Comparison of ENCODE assay signal across 14 cellular contexts in the genomic region with DNA sequence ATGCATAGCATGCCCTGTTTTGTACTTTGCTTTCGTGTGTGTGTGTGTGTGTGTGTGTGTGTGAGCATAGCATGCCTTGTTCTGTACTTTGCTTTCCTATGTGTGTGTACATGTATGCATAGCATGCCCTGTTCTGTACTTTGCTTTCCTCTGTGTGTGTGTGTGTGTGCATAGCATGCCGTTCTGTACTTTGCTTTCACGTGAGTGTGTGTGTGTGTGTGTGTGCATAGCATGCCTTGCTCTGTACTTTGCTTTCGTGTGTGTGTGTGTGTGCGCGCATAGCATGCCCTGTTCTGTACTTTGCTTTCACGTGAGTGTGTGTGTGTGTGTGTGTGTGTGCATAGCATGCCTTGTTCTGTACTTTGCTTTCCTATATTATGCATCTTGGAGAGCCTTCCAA. TPM values are rescaled to one million over a fixed set of nuclear protein-coding genes. Genes with fewer than 3 reads are reported as not detected.
A peak's percentile ranks its signal among the peaks of the same experiment; 100 is the strongest.
DNase-seq lines count a peak whose midpoint lies in the region; ATAC-seq, FAIRE-seq and TF ChIP-seq lines count a peak whose summit lies in the region.
"Had no signal": no experiment of that assay in that cellular context is flagged by ENCODE, and none has a peak within 500 bp of the region (broad histone marks: within the 10 kb centered on the region; RNA-seq: fewer than 3 reads in every experiment).

No MANE protein-coding gene starts in this region.

- no peak overlapping the region for H3T11ph ChIP-seq in H9 (ENCODE audit: low read length)

- no peak overlapping the region for H3K27ac Mint-ChIP-seq in H9
- H3K27ac Mint-ChIP-seq: CD14-positive monocyte had no signal

- H4K5ac ChIP-seq in H9 (ENCODE audit: insufficient read length, low read depth, low read length): no peak overlapping the region

- H3K9ac ChIP-seq in H9 (ENCODE audit: extremely low read depth, insufficient read length, low read length): no peak overlapping the region

- no peaks in the 10 kb centered on the region for H3K4me1 ChIP-seq in H9 (ENCODE audit: insufficient read depth, low read length)
- no peaks in the 10 kb centered on the region for H3K4me1 ChIP-seq in mucosa of descending colon (ENCODE audit: low read depth)
- H3K4me1 ChIP-seq in body of pancreas: no peaks in the 10 kb centered on the region

- H3K9me3 Mint-ChIP-seq in H9: no peaks in the 10 kb centered on the region
- H3K9me3 Mint-ChIP-seq: CD14-positive monocyte; CD4-positive, alpha-beta memory T cell had no signal

- DNase-seq in H9: no peak
- DNase-seq in bronchial epithelial cell (ENCODE audit: low read depth): no peak
- DNase-seq in mucosa of descending colon: no peak
- no peak for DNase-seq in urothelium cell line (ENCODE audit: low spot score)
- no peak for DNase-seq in activated gamma-delta T cell (lab: John Stamatoyannopoulos, UW)
- DNase-seq in body of pancreas: no peak
- DNase-seq in activated CD8-positive, alpha-beta memory T cell treated with anti-CD3 and anti-CD28 coated beads for 24 hours: no peak
- DNase-seq: AML-193; CD4-positive, alpha-beta memory T cell; DMS79 treated with DMSO at 0.1 percent for 48 hours; GF-D8; GOT3; H7 had no signal

- H2BK5ac ChIP-seq in H9 (ENCODE audit: insufficient read length, low read length): no peak overlapping the region

- H3K4ac ChIP-seq in H9 (ENCODE audit: low read depth, low read length): no peak overlapping the region

- TF ChIP-seq CTCF in H9 (conservative IDR thresholded peaks at IDR 0.05) (no peak), bronchial epithelial cell (IDR thresholded peaks at IDR 0.05; ENCODE audit: insufficient read depth, low read length, severe bottlenecking) (no peak), mucosa of descending colon (IDR thresholded peaks at IDR 0.05) (no peak), body of pancreas (IDR thresholded peaks at IDR 0.05) (no peak)

- intact Hi-C loops in mucosa of descending colon (cut with DNase I, micrococcal nuclease): no loop called here
- intact Hi-C loops in body of pancreas (cut with DNase I): no loop called here

- H3K27me3 ChIP-seq in H9 (ENCODE audit: insufficient read depth, low read length) (no peaks in the 10 kb centered on the region), bronchial epithelial cell (ENCODE audit: control insufficient read depth, insufficient read depth, low read length) (no peaks in the 10 kb centered on the region), body of pancreas (no peaks in the 10 kb centered on the region)

- ATAC-seq in mucosa of descending colon (peak; percentile 14), body of pancreas (no peak)

- H2BK15ac ChIP-seq in H9 (ENCODE audit: low read depth, low read length): no peak overlapping the region

- no CpG with 5 or more reads among the region's 7 CpGs for WGBS in H9 (ENCODE audit: extremely low coverage, insufficient read length, low lambda C conversion rate)
- WGBS in body of pancreas, 2 donors: 60 to 65% methylated on average over 7 of the region's 7 CpGs

- no peak overlapping the region for H2BK12ac ChIP-seq in H9 (ENCODE audit: insufficient read length, low read depth, low read length)

- no peak overlapping the region for H3K14ac ChIP-seq in H9 (ENCODE audit: insufficient read depth, low read length)

- no peaks in the 10 kb centered on the region for H3K36me3 Mint-ChIP-seq in H9 (ENCODE audit: insufficient read depth in 1 of 3, low read depth in 3 of 3)
- H3K36me3 Mint-ChIP-seq: CD4-positive, alpha-beta memory T cell had no signal

- H3K4me3 Mint-ChIP-seq in H9: no peak overlapping the region
- H3K4me3 Mint-ChIP-seq: CD14-positive monocyte; CD4-positive, alpha-beta memory T cell had no signal

- peak; percentile 73 for FAIRE-seq in bronchial epithelial cell (lab: Jason Lieb, UNC)
- FAIRE-seq in urothelium cell line (lab: Jason Lieb, UNC): peak; percentile 67

- no peak overlapping the region for H3K18ac ChIP-seq in H9 (ENCODE audit: insufficient read length, low read depth, low read length)

- H3K9me3 ChIP-seq in H9 (ENCODE audit: control insufficient read depth, low read depth, low read length): no peaks in the 10 kb centered on the region
- no peaks in the 10 kb centered on the region for H3K9me3 ChIP-seq in mucosa of descending colon
- H3K9me3 ChIP-seq in body of pancreas: no peaks in the 10 kb centered on the region

- peaks cover 3% of the 10 kb centered on the region for H3K27me3 Mint-ChIP-seq in H9 (ENCODE audit: low read depth)
- H3K27me3 Mint-ChIP-seq: CD4-positive, alpha-beta memory T cell had no signal

- H3K56ac ChIP-seq in H9 (ENCODE audit: insufficient read length, low read depth, low read length): no peak overlapping the region

- H3K36me3 ChIP-seq in bronchial epithelial cell (ENCODE audit: control insufficient read depth, insufficient read depth, low read length): no peaks in the 10 kb centered on the region
- no peaks in the 10 kb centered on the region for H3K36me3 ChIP-seq in mucosa of descending colon (ENCODE audit: low read depth)
- no peaks in the 10 kb centered on the region for H3K36me3 ChIP-seq in body of pancreas (replicated peaks in 1 of 2; ENCODE audit: insufficient read depth in 1 of 2, low read depth in 2 of 2)

- H3K4me3 ChIP-seq in bronchial epithelial cell (ENCODE audit: low read depth, low read length) (no peak overlapping the region), mucosa of descending colon (no peak overlapping the region), body of pancreas (no peak overlapping the region)

- TF ChIP-seq POLR2A in body of pancreas (IDR thresholded peaks at IDR 0.05): no peak

- H2BK20ac ChIP-seq in H9 (ENCODE audit: low read depth, low read length, poor library complexity, severe bottlenecking): no peak overlapping the region

- H3K23ac ChIP-seq in H9 (ENCODE audit: insufficient read length, low read depth, low read length): no peak overlapping the region

- no peaks in the 10 kb centered on the region for H3K23me2 ChIP-seq in H9 (ENCODE audit: insufficient read length, low read depth, low read length, poor library complexity, severe bottlenecking)

- peaks cover 0 to 3% of the 10 kb centered on the region in 2 experiments; a peak in 2 of 4 replicates for H3K4me1 Mint-ChIP-seq in H9
- H3K4me1 Mint-ChIP-seq: CD14-positive monocyte; CD4-positive, alpha-beta memory T cell had no signal

- no peak overlapping the region for H3K4me2 ChIP-seq in H9 (ENCODE audit: insufficient read depth, insufficient read length, low read length)

- no peak overlapping the region for H2AFZ ChIP-seq in H9 (ENCODE audit: low read length)

- H2BK120ac ChIP-seq in H9 (ENCODE audit: low read depth, low read length, poor library complexity, severe bottlenecking): no peak overlapping the region

- no peak overlapping the region for H3K27ac ChIP-seq in H9 (ENCODE audit: insufficient read length, low read depth, low read length)
- no peak overlapping the region for H3K27ac ChIP-seq in body of pancreas

- H4K8ac ChIP-seq in H9 (replicated peaks; ENCODE audit: insufficient read length, low read depth, low read length): peak overlapping the region; percentile 1

- H3K79me1 ChIP-seq in H9 (ENCODE audit: insufficient read depth, low read depth, low read length, poor library complexity, severe bottlenecking): no peaks in the 10 kb centered on the region

- H4K20me1 ChIP-seq in H9 (ENCODE audit: control insufficient read depth, insufficient read depth, insufficient read length): no peaks in the 10 kb centered on the region

- no peak overlapping the region for H4K91ac ChIP-seq in H9 (ENCODE audit: insufficient read length, low read depth, low read length)

- no peaks in the 10 kb centered on the region for H3K79me2 ChIP-seq in H9 (ENCODE audit: insufficient read depth, low read length)

- H2AK5ac ChIP-seq in H9 (ENCODE audit: insufficient read length, low read length): no peak overlapping the region

RNA-seq across cellular contexts. Expression of a gene that starts 27.4 kb away (rescaled TPM):
- total RNA-seq in H9 (2021): 0.31 and 0.68 TPM in 2 replicates
- under 0.01 and 0.13 TPM in 2 replicates for total RNA-seq in bronchial epithelial cell
- total RNA-seq in mucosa of descending colon: 1 to 10 TPM; 1.0 to 3.3 (median 1.4) TPM
- total RNA-seq in body of pancreas: 1 to 10 TPM; 2.9 to 6.9 TPM

RNA-seq across cellular contexts. Expression of a gene that starts 27.8 kb away (rescaled TPM):
- total RNA-seq in H9 (2021): 4.6 and 5.1 TPM in 2 replicates
- 12.4 and 17.8 TPM in 2 replicates for total RNA-seq in bronchial epithelial cell
- 100 to 1,000 TPM in 1 of 3 donors, 10 to 100 TPM in 2; 67.8 to 101 (median 87.7) TPM for total RNA-seq in mucosa of descending colon
- 10 to 100 TPM; 35.9 to 55.8 TPM for total RNA-seq in body of pancreas

RNA-seq across cellular contexts. Expression of a gene that starts 38.9 kb away (rescaled TPM):
- total RNA-seq in H9 (2021): 20.2 and 21.4 TPM in 2 replicates
- total RNA-seq in bronchial epithelial cell: 11.3 and 11.5 TPM in 2 replicates
- 10 to 100 TPM; 26.0 to 33.9 (median 27.2) TPM for total RNA-seq in mucosa of descending colon
- 10 to 100 TPM; 10.9 to 34.3 TPM for total RNA-seq in body of pancreas

RNA-seq across cellular contexts. Expression of a gene that starts 39.2 kb away (rescaled TPM):
- total RNA-seq in H9 (2021) (11.4 and 11.9 TPM in 2 replicates), bronchial epithelial cell (5.3 and 6.5 TPM in 2 replicates), mucosa of descending colon (10 to 100 TPM in 1 of 3 donors, 1 to 10 TPM in 2; 5.8 to 24.4 (median 5.8) TPM), body of pancreas (10 to 100 TPM in 1 of 2 donors, 1 to 10 TPM in 1; 3.6 to 20.4 TPM)
